In genomic region chr15:43329960-43330779, GRCh38 we compare ENCODE assay signal across 8 cellular contexts. TPM values are rescaled to one million over a fixed set of nuclear protein-coding genes. Genes with fewer than 3 reads are reported as not detected.
DNase-seq lines count a peak whose midpoint lies in the region; ATAC-seq, FAIRE-seq and TF ChIP-seq lines count a peak whose summit lies in the region.

LCMT2 (minus strand) TSS chr15:43330573; CDS start chr15:43330489, 84 bp downstream.

- H2AFZ ChIP-seq in HepG2 (ENCODE audit: low read length) = peak within 1 kb of the TSS; percentile 56

- TSS peak; percentile 68 for BruUV-seq in HepG2 (replicated peaks; lab: Mats Ljungman, UMichigan)

- POLR2A ChIA-PET in HepG2 (lab: Yijun Ruan, JAX) = interaction anchor here (0.8 kb wide), 2 partner anchors 40 to 41 kb away, joined by 3 to 5 read pairs; partner anchors contain the start of genes TUBGCP4 and ZSCAN29

- peak; percentile 90 for ATAC-seq in GM19372 (IDR thresholded peaks at IDR 0.05; ENCODE audit: low read depth, unreplicated experiment)
- peak; percentile 73 for ATAC-seq in HG03558 (IDR thresholded peaks at IDR 0.05; ENCODE audit: extremely low read depth, unreplicated experiment)
- peak; percentile 98 for ATAC-seq in HepG2

- intact Hi-C loops in HepG2 (cut with micrococcal nuclease; ENCODE audit: unreplicated experiment) = no loop called here

- no peak; the same call in 1 of the 2 replicates for TF ChIP-seq CTCF in HepG2 (CRISPR knock-in tag; IDR thresholded peaks at IDR 0.05)

- peak within 1 kb of the TSS; percentile 96 for H3K4me2 ChIP-seq in HepG2 (ENCODE audit: low read depth, low read length)

- peaks cover 14% of the 10 kb centered on the region for H3K79me2 ChIP-seq in HepG2 (ENCODE audit: insufficient read depth, low read length)

- in situ Hi-C loops in HepG2 (cut with HindIII; ENCODE audit: extremely low pct_ligation_motif_present, low pct_unique_long_range_greater_than_20kb) = no loop called here

- no peaks in the 10 kb centered on the region for H3K9me3 ChIP-seq in HepG2 (ENCODE audit: low read length)

- peak; percentile 95 to 96 for TF ChIP-seq POLR2A in HepG2 (IDR thresholded peaks at IDR 0.05; ENCODE audit: insufficient read depth in 1 of 2, low read depth in 2 of 2, low read length in 2 of 2)

- H3K9ac ChIP-seq in HepG2 (ENCODE audit: insufficient read depth, low read depth, low read length) = peak within 1 kb of the TSS; percentile 77

- CTCF ChIA-PET in HepG2 (lab: Yijun Ruan, JAX; ENCODE audit: low intra/inter-chr PET ratio, low total read pairs) = no interaction called here

- TF ChIP-seq RAD21 in HepG2 (CRISPR knock-in tag; IDR thresholded peaks at IDR 0.05) = no peak; the same call in 1 of the 2 replicates

- TF ChIP-seq EP300 in HepG2 (IDR thresholded peaks at IDR 0.05; ENCODE audit: low read depth in 2 of 2, low read length in 2 of 2) (no peak), HepG2 (CRISPR knock-in tag; IDR thresholded peaks at IDR 0.05; ENCODE audit: borderline replicate concordance) (no peak)

- H3K36me3 ChIP-seq in HepG2 (replicated peaks in 1 of 2; ENCODE audit: control insufficient read depth in 1 of 2, insufficient read depth in 2 of 2, low read length in 2 of 2) = peaks cover 0 to 2% of the 10 kb centered on the region in 2 experiments; a peak in 1 of 5 replicates

- peak within 1 kb of the TSS; percentile 91 for H3K27ac ChIP-seq in HepG2 (ENCODE audit: extremely low read length, insufficient read depth, low read length)

- FAIRE-seq in HepG2 (lab: Jason Lieb, UNC) = peak; percentile 98

- DNase-seq in C1 segment of cervical spinal cord (lab: John Stamatoyannopoulos, UW) (peak; percentile 67 to 93 (median 88)), NCI-H82 (lab: John Stamatoyannopoulos, UW) (peak; percentile 97), dermis blood vessel endothelial cell (peak; percentile 95), HepG2 (ENCODE audit: low spot score) (peak; percentile 95)
- DNase-seq in activated CD4-positive, alpha-beta T cell treated with anti-CD3 and anti-CD28 coated beads, Interleukin-2, amount 50 U/mL, for 48 hours = peak; percentile 90 to 92
- peak; percentile 78 to 86 for DNase-seq in stimulated activated CD4-positive, alpha-beta T cell treated with anti-CD3 and anti-CD28 coated beads, Interleukin-2, amount 100 ng/mL, for 48 hours

- H4K20me1 ChIP-seq in HepG2 (ENCODE audit: insufficient read depth, low read length) = no peaks in the 10 kb centered on the region

- H3K4me1 ChIP-seq in HepG2 (ENCODE audit: insufficient read depth, low read length) = peaks cover 32% of the 10 kb centered on the region

- peak within 1 kb of the TSS; percentile 63 to 75 (median 74) for H3K4me3 ChIP-seq in HepG2 (replicated peaks in 1 of 3; ENCODE audit: insufficient read depth in 1 of 3, low read depth in 2 of 3, low read length in 3 of 3)

- WGBS in HepG2 (ENCODE audit: low lambda C conversion rate) = 1% methylated on average over 38 of the region's 86 CpGs

- H3K27me3 ChIP-seq in HepG2 (ENCODE audit: control insufficient read depth in 1 of 2, insufficient read depth in 2 of 2, low read length in 2 of 2) = peaks cover 0 to under 1% of the 10 kb centered on the region in 2 experiments; a peak in 2 of 5 replicates

TF ChIP-seq in HepG2, 621 proteins besides CTCF, POLR2A, EP300 and RAD21 (continues in another document):
- TF ChIP-seq KLF13 (CRISPR knock-in tag; IDR thresholded peaks at IDR 0.05) (no peak), ZNF282 (IDR thresholded peaks at IDR 0.05; ENCODE audit: partially characterized antibody) (no peak), PHF5A (CRISPR knock-in tag; IDR thresholded peaks at IDR 0.05; ENCODE audit: low read depth, unreplicated experiment) (no peak), ZNF460 (CRISPR knock-in tag; IDR thresholded peaks at IDR 0.05; ENCODE audit: borderline replicate concordance) (no peak), HBP1 (CRISPR knock-in tag; IDR thresholded peaks at IDR 0.05; ENCODE audit: low read depth) (peak; percentile 70; the same call in 1 of the 2 replicates), ZNF570 (CRISPR knock-in tag; IDR thresholded peaks at IDR 0.05; ENCODE audit: borderline replicate concordance) (no peak), RBAK (CRISPR knock-in tag; IDR thresholded peaks at IDR 0.05) (no peak), ZMYM2 (CRISPR knock-in tag; IDR thresholded peaks at IDR 0.05) (peak; percentile 81), PRDM15 (CRISPR knock-in tag; IDR thresholded peaks at IDR 0.05) (peak; percentile 52; the same call in 1 of the 2 replicates), ZNF510 (CRISPR knock-in tag; IDR thresholded peaks at IDR 0.05; ENCODE audit: low read depth) (no peak), IRF1 (CRISPR knock-in tag; IDR thresholded peaks at IDR 0.05; ENCODE audit: low read depth) (no peak), PAWR (CRISPR knock-in tag; IDR thresholded peaks at IDR 0.05; ENCODE audit: borderline replicate concordance) (no peak)

RNA-seq across cellular contexts. Expression of gene LCMT2, which starts in this region (rescaled TPM):
- 6.3 and 8.3 TPM in 2 replicates for total RNA-seq in dermis blood vessel endothelial cell
- total RNA-seq in HepG2 (2016; rRNA removed; fragmentation: Illumina TruSeq; extraction: Trizol) = 9.1 and 10.7 TPM in 2 replicates
- 1.0 and 1.1 TPM in 2 replicates for total RNA-seq in HepG2 (2016; cell fraction: cytosol; rRNA removed; fragmentation: Illumina TruSeq; extraction: Trizol; ENCODE audit: low read depth)
- 9.5 and 9.9 TPM in 2 replicates for total RNA-seq in HepG2 (2016; cell fraction: insoluble cytoplasmic fraction; rRNA removed; fragmentation: Illumina TruSeq; extraction: Trizol)
- 4.2 and 5.4 TPM in 2 replicates for total RNA-seq in HepG2 (2016; cell fraction: membrane; rRNA removed; fragmentation: Illumina TruSeq; extraction: Trizol)
- 7.5 and 10.1 TPM in 2 replicates for total RNA-seq in HepG2 (2016; cell fraction: nucleus; rRNA removed; fragmentation: Illumina TruSeq; extraction: Trizol)
- polyA plus RNA-seq in HepG2 (2011; rRNA removed) = 6.2 and 6.9 TPM in 2 replicates
- polyA plus RNA-seq in HepG2 (2011; cell fraction: cytosol; rRNA removed) = 3.8 and 5.2 TPM in 2 replicates
- 3.6 and 3.8 TPM in 2 replicates for polyA plus RNA-seq in HepG2 (2011; cell fraction: nucleus; rRNA removed)
- polyA plus RNA-seq in HepG2 (2012) = 2.6 and 3.4 TPM in 2 replicates
- 0.35 and 0.70 TPM in 2 replicates for polyA plus RNA-seq in HepG2 (2016; cell fraction: cytosol; fragmentation: Illumina TruSeq; extraction: Trizol; ENCODE audit: low read depth)
- polyA plus RNA-seq in HepG2 (2016; cell fraction: insoluble cytoplasmic fraction; fragmentation: Illumina TruSeq; extraction: Trizol; ENCODE audit: low read depth) = 7.7 and 8.4 TPM in 2 replicates
- 2.0 TPM in 2 replicates for polyA plus RNA-seq in HepG2 (2016; cell fraction: membrane; fragmentation: Illumina TruSeq; extraction: Trizol; ENCODE audit: low read depth)
- 6.8 and 7.6 TPM in 2 replicates for polyA plus RNA-seq in HepG2 (2016; cell fraction: nucleus; fragmentation: Illumina TruSeq; extraction: Trizol; ENCODE audit: insufficient read depth, low read depth)
- 15.1 and 52.2 TPM in 2 replicates for polyA minus RNA-seq in HepG2 (2011; rRNA and poly(A)+ RNA removed; ENCODE audit: low replicate concordance)
- polyA minus RNA-seq in HepG2 (2011; cell fraction: cytosol; rRNA and poly(A)+ RNA removed) = 3.9 and 5.1 TPM in 2 replicates
- 20.6 and 24.9 TPM in 2 replicates for polyA minus RNA-seq in HepG2 (2011; cell fraction: nucleus; rRNA and poly(A)+ RNA removed)

Comparison
In these comparisons a context has a peak if more than half of its experiments do, and no peak if none do; other contexts are left out.
1. Peak in every context shown above with its lines: DNase-seq, ATAC-seq, H3K4me3 ChIP-seq and H3K27ac ChIP-seq.